In genomic region chr6:47476794-47477496, GRCh38 we compare ENCODE assay signal across 1 cellular context.
A peak's percentile ranks its signal among the peaks of the same experiment; 100 is the strongest.
TF ChIP-seq lines count a peak whose summit lies in the region.

No MANE protein-coding gene starts in this region.

TF ChIP-seq in K562, 482 proteins besides CTCF, POLR2A, EP300 and RAD21 (continued from another document and continues in another):
- TF ChIP-seq GABPB1 (CRISPR knock-in tag; IDR thresholded peaks at IDR 0.05): no peak
- TF ChIP-seq KLF13 (tag; IDR thresholded peaks at IDR 0.05; ENCODE audit: borderline replicate concordance, low read depth): 0 out of 2 replicates have a peak, but pooled peaks have one; percentile 33
- TF ChIP-seq ZNF146 (CRISPR knock-in tag; IDR thresholded peaks at IDR 0.05; ENCODE audit: unreplicated experiment): no peak
- no peak for TF ChIP-seq ZBTB26 (CRISPR knock-in tag; IDR thresholded peaks at IDR 0.05)
- 0 out of 2 replicates have a peak, but pooled peaks have one; percentile 4 for TF ChIP-seq HNRNPL (IDR thresholded peaks at IDR 0.05; ENCODE audit: low read depth, low read length)
- no peak for TF ChIP-seq ZNF507 (tag; conservative IDR thresholded peaks at IDR 0.05)
- no peak for TF ChIP-seq PHTF2 (CRISPR knock-in tag; IDR thresholded peaks at IDR 0.05)
- TF ChIP-seq HNRNPK (IDR thresholded peaks at IDR 0.05; ENCODE audit: low read depth, low read length, poor library complexity, severe bottlenecking): no peak
- no peak for TF ChIP-seq ELK3 (CRISPR knock-in tag; IDR thresholded peaks at IDR 0.05)
- no peak for TF ChIP-seq CXXC5 (CRISPR knock-in tag; IDR thresholded peaks at IDR 0.05)
- TF ChIP-seq C11orf30 (IDR thresholded peaks at IDR 0.05; ENCODE audit: low read depth): peak; percentile 65; the same call in 1 of the 2 replicates
- no peak for TF ChIP-seq PTRF (tag; IDR thresholded peaks at IDR 0.05)
- TF ChIP-seq ARNT (IDR thresholded peaks at IDR 0.05): peak in 1 of 2 experiments; percentile 58; a peak in 1 of 4 replicates
- 0 out of 2 replicates have a peak, but pooled peaks have one; percentile 8 for TF ChIP-seq ZNF24 (IDR thresholded peaks at IDR 0.05)
- no peak for TF ChIP-seq OTX1 (CRISPR knock-in tag; IDR thresholded peaks at IDR 0.05)
- TF ChIP-seq MAFK (IDR thresholded peaks at IDR 0.05; ENCODE audit: low read length): peak; percentile 47; the same call in 1 of the 2 replicates
- no peak for TF ChIP-seq SREBF1 (IDR thresholded peaks at IDR 0.05; ENCODE audit: borderline replicate concordance, low read depth, low read length)
- no peak for TF ChIP-seq MCM5 (IDR thresholded peaks at IDR 0.05; ENCODE audit: low read depth)
- no peak for TF ChIP-seq ZNF830 (CRISPR knock-in tag; IDR thresholded peaks at IDR 0.05)
- TF ChIP-seq SIN3B (IDR thresholded peaks at IDR 0.05; ENCODE audit: low read depth): no peak; the same call in 1 of the 2 replicates
- TF ChIP-seq FOXP1 (CRISPR knock-in tag; IDR thresholded peaks at IDR 0.05): no peak
- TF ChIP-seq SP1 (CRISPR knock-in tag; IDR thresholded peaks at IDR 0.05): no peak
- TF ChIP-seq ILF3 (IDR thresholded peaks at IDR 0.05; ENCODE audit: borderline replicate concordance): no peak
- TF ChIP-seq RNF2 (IDR thresholded peaks at IDR 0.05): no peak
- no peak for TF ChIP-seq SIRT6 (IDR thresholded peaks at IDR 0.05; ENCODE audit: low read depth, low read length)
- no peak for TF ChIP-seq BHLHE40 (IDR thresholded peaks at IDR 0.05; ENCODE audit: low read length)
- peak; percentile 77 for TF ChIP-seq SMARCB1 (IDR thresholded peaks at IDR 0.05; ENCODE audit: insufficient read length, low read depth)
- TF ChIP-seq USF2 (CRISPR knock-in tag; IDR thresholded peaks at IDR 0.05): no peak
- no peak for TF ChIP-seq SNRNP70 (optimal IDR thresholded peaks at IDR 0.05; ENCODE audit: low read depth, low read length)
- no peak for TF ChIP-seq U2AF2 (optimal IDR thresholded peaks at IDR 0.05; ENCODE audit: low read depth, low read length)
- TF ChIP-seq HDAC6 (IDR thresholded peaks at IDR 0.05; ENCODE audit: low read depth, low read length): no peak
- TF ChIP-seq IRF2 (CRISPR knock-in tag; IDR thresholded peaks at IDR 0.05): no peak
- 0 out of 2 replicates have a peak, but pooled peaks have one; percentile 6 for TF ChIP-seq STAT5A (IDR thresholded peaks at IDR 0.05; ENCODE audit: borderline replicate concordance, low read length)
- no peak for TF ChIP-seq TCF3 (CRISPR knock-in tag; IDR thresholded peaks at IDR 0.05)
- no peak for TF ChIP-seq ZNF785 (CRISPR knock-in tag; IDR thresholded peaks at IDR 0.05)
- TF ChIP-seq HDAC1 (IDR thresholded peaks at IDR 0.05): no peak
- no peak for TF ChIP-seq ZNF143 (CRISPR knock-in tag; IDR thresholded peaks at IDR 0.05)
- no peak for TF ChIP-seq ZNF639 (CRISPR knock-in tag; conservative IDR thresholded peaks at IDR 0.05 in 1 of 2, IDR thresholded peaks at IDR 0.05 in 1 of 2)
- no peak for TF ChIP-seq CREM (IDR thresholded peaks at IDR 0.05; ENCODE audit: low read depth)
- TF ChIP-seq BRF2 (IDR thresholded peaks at IDR 0.05; ENCODE audit: borderline replicate concordance, insufficient read depth, insufficient read length): no peak
- no peak for TF ChIP-seq TSHZ1 (CRISPR knock-in tag; IDR thresholded peaks at IDR 0.05)
- TF ChIP-seq ZBTB9 (CRISPR knock-in tag; IDR thresholded peaks at IDR 0.05): no peak
- TF ChIP-seq SRSF1 (IDR thresholded peaks at IDR 0.05; ENCODE audit: low read depth, low read length): no peak
- TF ChIP-seq ZNF23 (CRISPR knock-in tag; IDR thresholded peaks at IDR 0.05): no peak
- no peak for TF ChIP-seq BDP1 (IDR thresholded peaks at IDR 0.05; ENCODE audit: insufficient read depth, insufficient read length)
- no peak for TF ChIP-seq YBX1 (IDR thresholded peaks at IDR 0.05)
- no peak for TF ChIP-seq ZNF668 (CRISPR knock-in tag; IDR thresholded peaks at IDR 0.05)
- TF ChIP-seq ZNF263 (CRISPR knock-in tag; IDR thresholded peaks at IDR 0.05; ENCODE audit: borderline replicate concordance): no peak
- TF ChIP-seq ZNF324 (CRISPR knock-in tag; IDR thresholded peaks at IDR 0.05): no peak
- no peak for TF ChIP-seq ETV6 (IDR thresholded peaks at IDR 0.05; ENCODE audit: borderline replicate concordance in 1 of 2, low read depth in 2 of 2, low read length in 1 of 2)
- 0 out of 2 replicates have a peak, but pooled peaks have one; percentile 38 for TF ChIP-seq ETV6 (CRISPR knock-in tag; IDR thresholded peaks at IDR 0.05; ENCODE audit: borderline replicate concordance)
- TF ChIP-seq SMAD1 (IDR thresholded peaks at IDR 0.05; ENCODE audit: low read depth, low read length, partially characterized antibody): no peak
- TF ChIP-seq ZNF184 (CRISPR knock-in tag; IDR thresholded peaks at IDR 0.05): no peak
- TF ChIP-seq ZNF280B (CRISPR knock-in tag; IDR thresholded peaks at IDR 0.05): no peak
- no peak for TF ChIP-seq KLF10 (CRISPR knock-in tag; IDR thresholded peaks at IDR 0.05)
- TF ChIP-seq SNAPC5 (CRISPR knock-in tag; IDR thresholded peaks at IDR 0.05): no peak
- peak; percentile 48; the same call in 1 of the 2 replicates for TF ChIP-seq TOE1 (IDR thresholded peaks at IDR 0.05; ENCODE audit: borderline replicate concordance)
- TF ChIP-seq TOE1 (CRISPR knock-in tag; IDR thresholded peaks at IDR 0.05; ENCODE audit: borderline replicate concordance, low read depth): no peak
- no peak for TF ChIP-seq VEZF1 (CRISPR knock-in tag; IDR thresholded peaks at IDR 0.05)
- no peak for TF ChIP-seq ZNF197 (CRISPR knock-in tag; IDR thresholded peaks at IDR 0.05; ENCODE audit: low read depth)
- TF ChIP-seq PHF20 (IDR thresholded peaks at IDR 0.05; ENCODE audit: partially characterized antibody): no peak
- peak in 1 of 3 experiments; percentile 30 for TF ChIP-seq YY1 (IDR thresholded peaks at IDR 0.05; ENCODE audit: borderline replicate concordance in 1 of 3, control insufficient read depth in 1 of 3, extremely low read depth in 1 of 3, insufficient read depth in 3 of 3, insufficient read length in 1 of 3, insufficient replicate concordance in 2 of 3, low read depth in 1 of 3, low read length in 2 of 3)
- TF ChIP-seq MBD2 (IDR thresholded peaks at IDR 0.05; ENCODE audit: borderline replicate concordance, low read depth): no peak
- 0 out of 2 replicates have a peak, but pooled peaks have one; percentile 20 for TF ChIP-seq PML (IDR thresholded peaks at IDR 0.05; ENCODE audit: low read length)
- no peak for TF ChIP-seq CCAR2 (IDR thresholded peaks at IDR 0.05; ENCODE audit: low read depth, low read length)
